ENCODE assay signal across 33 cellular contexts in the genomic region with DNA sequence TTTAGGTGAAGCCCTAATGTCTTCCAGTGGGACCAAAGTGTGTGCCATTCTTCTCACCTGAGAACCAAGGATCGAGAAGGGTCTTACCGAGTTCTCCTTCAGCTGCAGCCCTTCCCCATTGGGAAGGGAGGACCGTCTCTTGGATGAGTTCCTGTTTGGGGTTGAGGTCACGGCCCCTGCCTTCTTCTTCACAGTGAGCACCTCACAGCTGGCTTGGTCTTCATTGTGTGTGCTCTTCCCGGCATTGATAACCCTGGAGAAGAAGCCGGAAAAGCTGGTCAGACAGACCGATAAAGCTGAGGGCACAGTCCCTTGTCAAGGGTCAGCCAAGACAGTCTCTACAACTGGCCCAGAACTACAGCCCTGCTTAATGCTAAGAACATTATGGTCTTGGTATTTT.
"Had no signal": no experiment of that assay in that cellular context is flagged by ENCODE, and none has a peak within 500 bp of the region (broad histone marks: within the 10 kb centered on the region; RNA-seq: fewer than 3 reads in every experiment).

No MANE protein-coding gene starts in this region.

- H3K36me3 ChIP-seq: adrenal gland, esophagus muscularis mucosa, gastroesophageal sphincter had no signal

- H3K36me3 Mint-ChIP-seq: activated CD4-positive, alpha-beta memory T cell treated with anti-CD3 and anti-CD28 coated beads for 36 hours; activated CD8-positive, alpha-beta memory T cell treated with anti-CD3 and anti-CD28 coated beads, Interleukin-2, amount 10 ng/mL, durations not matched to agents 7 days and 5 days; activated naive CD4-positive, alpha-beta T cell treated with anti-CD3 and anti-CD28 coated beads, Interleukin-2, amount 50 U/mL, for 24 hours; activated naive CD8-positive, alpha-beta T cell treated with anti-CD3 and anti-CD28 coated beads for 36 hours had no signal

- H3K27me3 Mint-ChIP-seq: activated CD4-positive, alpha-beta memory T cell treated with anti-CD3 and anti-CD28 coated beads for 36 hours had no signal

- H3K4me1 Mint-ChIP-seq: activated CD4-positive, alpha-beta T cell treated with anti-CD3 and anti-CD28 coated beads for 36 hours; activated CD4-positive, alpha-beta T cell treated with anti-CD3 and anti-CD28 coated beads, Interleukin-2, amount 10 ng/mL, durations not matched to agents 24 days and 14 days; activated CD8-positive, alpha-beta memory T cell treated with anti-CD3 and anti-CD28 coated beads, Interleukin-2, amount 10 ng/mL, durations not matched to agents 7 days and 5 days; activated naive CD4-positive, alpha-beta T cell treated with anti-CD3 and anti-CD28 coated beads, Interleukin-2, amount 50 U/mL, for 24 hours; activated naive CD8-positive, alpha-beta T cell treated with anti-CD3 and anti-CD28 coated beads for 36 hours; activated naive CD8-positive, alpha-beta T cell treated with anti-CD3 and anti-CD28 coated beads, Interleukin-2, amount 50 U/mL, for 24 hours had no signal

- DNase-seq: activated CD4-positive, alpha-beta memory T cell treated with anti-CD3 and anti-CD28 coated beads for 36 hours; activated CD4-positive, alpha-beta T cell treated with anti-CD3 and anti-CD28 coated beads for 36 hours; activated CD4-positive, alpha-beta T cell treated with anti-CD3 and anti-CD28 coated beads, Interleukin-2, amount 10 ng/mL, durations not matched to agents 24 days and 14 days; activated CD4-positive, CD25-positive, alpha-beta regulatory T cell; activated CD4-positive, CD25-positive, alpha-beta regulatory T cell treated with anti-CD3 and anti-CD28 coated beads, Interleukin-2, amount 50 U/mL, for 72 hours; activated CD8-positive, alpha-beta memory T cell treated with anti-CD3 and anti-CD28 coated beads, Interleukin-2, amount 10 ng/mL, durations not matched to agents 7 days and 5 days; activated CD8-positive, alpha-beta memory T cell treated with anti-CD3 and anti-CD28 coated beads, Interleukin-2, amount 50 U/mL, for 4 hours; activated CD8-positive, alpha-beta T cell treated with anti-CD3 and anti-CD28 coated beads, Interleukin-2, amount 10 ng/mL, durations not matched to agents 7 days and 5 days; activated effector memory CD4-positive, alpha-beta T cell treated with anti-CD3 and anti-CD28 coated beads, Interleukin-2, amount 50 U/mL, for 16 hours; activated naive CD4-positive, alpha-beta T cell treated with anti-CD3 and anti-CD28 coated beads for 36 hours; activated naive CD8-positive, alpha-beta T cell treated with anti-CD3 and anti-CD28 coated beads for 36 hours; activated naive CD8-positive, alpha-beta T cell treated with anti-CD3 and anti-CD28 coated beads, Interleukin-2, amount 50 U/mL, for 24 hours; activated T-cell treated with anti-CD3 and anti-CD28 coated beads, Interleukin-2, amount 50 U/mL, for 1 hour; activated T-cell treated with anti-CD3 and anti-CD28 coated beads, Interleukin-2, amount 50 U/mL, for 48 hours; adrenal gland; amygdala; aorta; body of pancreas; caudate nucleus; cortex of kidney; dermis blood vessel endothelial cell; effector CD4-positive, alpha-beta T cell; effector memory CD8-positive, alpha-beta T cell; erythroblast; foreskin keratinocyte; heart right ventricle; T-helper 9 cell had no signal

- H3K27me3 ChIP-seq: adrenal gland, body of pancreas, esophagus muscularis mucosa, gastroesophageal sphincter, heart right ventricle had no signal

- ATAC-seq: activated CD4-positive, alpha-beta T cell treated with anti-CD3 and anti-CD28 coated beads for 36 hours; activated CD8-positive, alpha-beta memory T cell treated with anti-CD3 and anti-CD28 coated beads, Interleukin-2, amount 10 ng/mL, durations not matched to agents 7 days and 5 days; activated CD8-positive, alpha-beta T cell treated with anti-CD3 and anti-CD28 coated beads, Interleukin-2, amount 10 ng/mL, durations not matched to agents 7 days and 5 days; activated naive CD8-positive, alpha-beta T cell treated with anti-CD3 and anti-CD28 coated beads, Interleukin-2, amount 50 U/mL, for 24 hours; body of pancreas; effector memory CD8-positive, alpha-beta T cell; foreskin keratinocyte; gastroesophageal sphincter; heart right ventricle had no signal

- H3K27ac ChIP-seq: adrenal gland, body of pancreas, esophagus muscularis mucosa, foreskin keratinocyte, gastroesophageal sphincter, heart right ventricle had no signal

- H3K9me3 Mint-ChIP-seq: activated CD4-positive, alpha-beta memory T cell treated with anti-CD3 and anti-CD28 coated beads for 36 hours; activated CD4-positive, alpha-beta T cell treated with anti-CD3 and anti-CD28 coated beads, Interleukin-2, amount 10 ng/mL, durations not matched to agents 24 days and 14 days; activated naive CD4-positive, alpha-beta T cell treated with anti-CD3 and anti-CD28 coated beads for 36 hours; activated naive CD4-positive, alpha-beta T cell treated with anti-CD3 and anti-CD28 coated beads, Interleukin-2, amount 50 U/mL, for 24 hours; activated naive CD8-positive, alpha-beta T cell treated with anti-CD3 and anti-CD28 coated beads for 36 hours; activated naive CD8-positive, alpha-beta T cell treated with anti-CD3 and anti-CD28 coated beads, Interleukin-2, amount 50 U/mL, for 24 hours; activated T-helper 1 cell treated with anti-CD3 and anti-CD28 coated beads, Interleukin-12 subunit alpha, Interleukin-12 subunit beta, Interleukin-2, Interleukin-4 antibody, amounts not matched to agents 30 ng/mL and 10 ng/mL and 1 ng/mL, durations not matched to agents 14 hours and 24 hours and 36 hours; activated T-helper 2 cell treated with anti-CD3 and anti-CD28 coated beads, Interferon-gamma antibody, Interleukin-2, Interleukin-4, amounts not matched to agents 10 μg/mL and 5 μg/mL and 100 μg/mL, durations not matched to agents 14 hours and 24 hours and 36 hours; effector memory CD8-positive, alpha-beta T cell; T-helper 1 cell treated with Interleukin-12 subunit alpha and Interleukin-12 subunit beta and Interleukin-4 antibody, amounts not matched to agents 30 μg/mL and 1 μg/mL, for 36 hours had no signal

- H3K27ac Mint-ChIP-seq: activated CD4-positive, alpha-beta memory T cell treated with anti-CD3 and anti-CD28 coated beads for 36 hours; activated CD4-positive, alpha-beta T cell treated with anti-CD3 and anti-CD28 coated beads for 36 hours; activated CD4-positive, alpha-beta T cell treated with anti-CD3 and anti-CD28 coated beads, Interleukin-2, amount 10 ng/mL, durations not matched to agents 24 days and 14 days; activated CD8-positive, alpha-beta memory T cell treated with anti-CD3 and anti-CD28 coated beads, Interleukin-2, amount 10 ng/mL, durations not matched to agents 7 days and 5 days; activated CD8-positive, alpha-beta T cell treated with anti-CD3 and anti-CD28 coated beads, Interleukin-2, amount 10 ng/mL, durations not matched to agents 7 days and 5 days; activated naive CD4-positive, alpha-beta T cell treated with anti-CD3 and anti-CD28 coated beads for 36 hours; activated naive CD4-positive, alpha-beta T cell treated with anti-CD3 and anti-CD28 coated beads, Interleukin-2, amount 50 U/mL, for 24 hours; activated naive CD8-positive, alpha-beta T cell treated with anti-CD3 and anti-CD28 coated beads for 36 hours; activated naive CD8-positive, alpha-beta T cell treated with anti-CD3 and anti-CD28 coated beads, Interleukin-2, amount 50 U/mL, for 24 hours; activated T-helper 1 cell treated with anti-CD3 and anti-CD28 coated beads, Interleukin-12 subunit alpha, Interleukin-12 subunit beta, Interleukin-2, Interleukin-4 antibody, amounts not matched to agents 30 ng/mL and 10 ng/mL and 1 ng/mL, durations not matched to agents 14 hours and 24 hours and 36 hours; activated T-helper 2 cell treated with anti-CD3 and anti-CD28 coated beads, Interferon-gamma antibody, Interleukin-2, Interleukin-4, amounts not matched to agents 10 μg/mL and 5 μg/mL and 100 μg/mL, durations not matched to agents 14 hours and 24 hours and 36 hours; effector memory CD8-positive, alpha-beta T cell; T-helper 1 cell treated with Interleukin-12 subunit alpha and Interleukin-12 subunit beta and Interleukin-4 antibody, amounts not matched to agents 30 μg/mL and 1 μg/mL, for 36 hours had no signal

- H3K4me1 ChIP-seq: adrenal gland, body of pancreas, foreskin keratinocyte, gastroesophageal sphincter had no signal

- H3K9me3 ChIP-seq: adrenal gland, body of pancreas, esophagus muscularis mucosa, gastroesophageal sphincter, heart right ventricle had no signal

- H3K4me3 Mint-ChIP-seq: activated CD4-positive, alpha-beta memory T cell treated with anti-CD3 and anti-CD28 coated beads for 36 hours; activated CD4-positive, alpha-beta T cell treated with anti-CD3 and anti-CD28 coated beads for 36 hours; activated CD4-positive, alpha-beta T cell treated with anti-CD3 and anti-CD28 coated beads, Interleukin-2, amount 10 ng/mL, durations not matched to agents 24 days and 14 days; activated CD8-positive, alpha-beta memory T cell treated with anti-CD3 and anti-CD28 coated beads, Interleukin-2, amount 10 ng/mL, durations not matched to agents 7 days and 5 days; activated CD8-positive, alpha-beta T cell treated with anti-CD3 and anti-CD28 coated beads, Interleukin-2, amount 10 ng/mL, durations not matched to agents 7 days and 5 days; activated naive CD4-positive, alpha-beta T cell treated with anti-CD3 and anti-CD28 coated beads for 36 hours; activated naive CD4-positive, alpha-beta T cell treated with anti-CD3 and anti-CD28 coated beads, Interleukin-2, amount 50 U/mL, for 24 hours; activated naive CD8-positive, alpha-beta T cell treated with anti-CD3 and anti-CD28 coated beads for 36 hours; activated naive CD8-positive, alpha-beta T cell treated with anti-CD3 and anti-CD28 coated beads, Interleukin-2, amount 50 U/mL, for 24 hours; activated T-helper 1 cell treated with anti-CD3 and anti-CD28 coated beads, Interleukin-12 subunit alpha, Interleukin-12 subunit beta, Interleukin-2, Interleukin-4 antibody, amounts not matched to agents 30 ng/mL and 10 ng/mL and 1 ng/mL, durations not matched to agents 14 hours and 24 hours and 36 hours; effector memory CD8-positive, alpha-beta T cell; T-helper 1 cell treated with Interleukin-12 subunit alpha and Interleukin-12 subunit beta and Interleukin-4 antibody, amounts not matched to agents 30 μg/mL and 1 μg/mL, for 36 hours had no signal

- H3K4me3 ChIP-seq: adrenal gland, body of pancreas, esophagus muscularis mucosa, gastroesophageal sphincter, heart right ventricle had no signal
